ENCODE assay signal across 24 cellular contexts in genomic region chr9:5941214-5941613, GRCh38. TPM values are rescaled to one million over a fixed set of nuclear protein-coding genes. Genes with fewer than 3 reads are reported as not detected.
"Had no signal": no experiment of that assay in that cellular context is flagged by ENCODE, and none has a peak within 500 bp of the region (broad histone marks: within the 10 kb centered on the region; RNA-seq: fewer than 3 reads in every experiment).

No MANE protein-coding gene starts in this region.

- H3K36me3 ChIP-seq: SJSA1 had no signal

- DNase-seq: Kasumi-1, MM.1S, NCI-H1092 treated with DMSO at 0.1 percent for 48 hours, NCI-H1436, NCI-H187 treated with DMSO at 0.1 percent for 48 hours, NCI-H2029 treated with DMSO at 0.1 percent for 48 hours, NCI-H2171 treated with DMSO at 0.1 percent for 48 hours, NCI-H345, NCI-H446 treated with DMSO at 0.1 percent for 48 hours, NCI-H510A treated with DMSO at 0.1 percent for 48 hours, NCI-H526, NCI-H748 treated with DMSO at 0.1 percent for 48 hours, Right ventricle myocardium superior, RPMI8226, SIG-M5, SW 1271, T-cell had no signal

- H3K27me3 ChIP-seq: SJSA1 had no signal

- H3K9ac ChIP-seq: KMS-11 had no signal

- H3K4me3 ChIP-seq: SJSA1, SK-N-MC had no signal

- ATAC-seq: T-cell had no signal

- H3K4me1 ChIP-seq: SJSA1 had no signal

- H3K27ac ChIP-seq: HL-60, KMS-11, SJSA1, SK-N-MC had no signal

- FAIRE-seq: HTR-8/SVneo, RCC 7860 had no signal

- H3K9me3 ChIP-seq: SJSA1 had no signal

- H3K4me2 ChIP-seq: KMS-11 had no signal

RNA-seq across cellular contexts. Expression of gene MLANA, which starts 50.5 kb away (rescaled TPM):
- total RNA-seq: M059J, Right ventricle myocardium superior, SJSA1, T-cell had no signal
